Comparison of ENCODE assay signal across 8 cellular contexts in genomic region chr22:27990879-27991278, GRCh38.
DNase-seq lines count a peak whose midpoint lies in the region; ATAC-seq lines count a peak whose summit lies in the region.

No MANE protein-coding gene starts in this region.

- H3K4me1 Mint-ChIP-seq in activated T-helper 2 cell treated with anti-CD3 and anti-CD28 coated beads, Interferon-gamma antibody, Interleukin-2, Interleukin-4, amounts not matched to agents 10 μg/mL and 5 μg/mL and 100 μg/mL, durations not matched to agents 14 hours and 24 hours and 36 hours (ENCODE audit: low read depth) = peaks cover 2% of the 10 kb centered on the region

- DNase-seq in COLO668 (lab: John Stamatoyannopoulos, UW; ENCODE audit: unreplicated experiment) (peak; percentile 26), HuH-7.5 (ENCODE audit: low spot score) (peak; percentile 84), lung microvascular endothelial cell (ENCODE audit: low read depth in 2 of 2) (peak; percentile 70 to 84), A172 (ENCODE audit: low spot score) (no peak), AML-193 (lab: John Stamatoyannopoulos, UW) (no peak)
- no peak for DNase-seq in activated T-helper 2 cell treated with anti-CD3 and anti-CD28 coated beads, Interferon-gamma antibody, Interleukin-2, Interleukin-4, amounts not matched to agents 10 μg/mL and 5 μg/mL and 100 μg/mL, durations not matched to agents 14 hours and 24 hours and 36 hours (ENCODE audit: low spot score)

- H3K9me3 Mint-ChIP-seq in activated T-helper 2 cell treated with anti-CD3 and anti-CD28 coated beads, Interferon-gamma antibody, Interleukin-2, Interleukin-4, amounts not matched to agents 10 μg/mL and 5 μg/mL and 100 μg/mL, durations not matched to agents 14 hours and 24 hours and 36 hours = no peaks in the 10 kb centered on the region

- no peak overlapping the region for H3K27ac Mint-ChIP-seq in activated T-helper 2 cell treated with anti-CD3 and anti-CD28 coated beads, Interferon-gamma antibody, Interleukin-2, Interleukin-4, amounts not matched to agents 10 μg/mL and 5 μg/mL and 100 μg/mL, durations not matched to agents 14 hours and 24 hours and 36 hours

- H3K4me3 Mint-ChIP-seq in activated T-helper 2 cell treated with anti-CD3 and anti-CD28 coated beads, Interferon-gamma antibody, Interleukin-2, Interleukin-4, amounts not matched to agents 10 μg/mL and 5 μg/mL and 100 μg/mL, durations not matched to agents 14 hours and 24 hours and 36 hours (ENCODE audit: low read depth) = no peak overlapping the region

- H3K27me3 Mint-ChIP-seq in activated T-helper 2 cell treated with anti-CD3 and anti-CD28 coated beads, Interferon-gamma antibody, Interleukin-2, Interleukin-4, amounts not matched to agents 10 μg/mL and 5 μg/mL and 100 μg/mL, durations not matched to agents 14 hours and 24 hours and 36 hours (ENCODE audit: low read depth) = no peaks in the 10 kb centered on the region

- intact Hi-C loops in activated T-helper 2 cell treated with anti-CD3 and anti-CD28 coated beads, Interferon-gamma antibody, Interleukin-2, Interleukin-4, amounts not matched to agents 10 μg/mL and 5 μg/mL and 100 μg/mL, durations not matched to agents 14 hours and 24 hours and 36 hours (cut with micrococcal nuclease) = no loop called here

- ATAC-seq in GM21825 (IDR thresholded peaks at IDR 0.05; ENCODE audit: unreplicated experiment) = no peak

- H3K27ac ChIP-seq in cingulate gyrus (ENCODE audit: low read depth, low read length) = peak overlapping the region; percentile 26

- no peaks in the 10 kb centered on the region for H3K36me3 Mint-ChIP-seq in activated T-helper 2 cell treated with anti-CD3 and anti-CD28 coated beads, Interferon-gamma antibody, Interleukin-2, Interleukin-4, amounts not matched to agents 10 μg/mL and 5 μg/mL and 100 μg/mL, durations not matched to agents 14 hours and 24 hours and 36 hours (ENCODE audit: low read depth)

Comparison
In these comparisons a context has a peak if more than half of its experiments do, and no peak if none do; other contexts are left out.
1. DNase-seq: peak in COLO668 (single experiment), HuH-7.5 (single experiment) and lung microvascular endothelial cell (2 of 2); none in activated T-helper 2 cell treated with anti-CD3 and anti-CD28 coated beads, Interferon-gamma antibody, Interleukin-2, Interleukin-4, amounts not matched to agents 10 μg/mL and 5 μg/mL and 100 μg/mL, durations not matched to agents 14 hours and 24 hours and 36 hours (single experiment), A172 (single experiment) and AML-193 (0 of 2).